11 cellular contexts compared by ENCODE assay signal in the genomic region with DNA sequence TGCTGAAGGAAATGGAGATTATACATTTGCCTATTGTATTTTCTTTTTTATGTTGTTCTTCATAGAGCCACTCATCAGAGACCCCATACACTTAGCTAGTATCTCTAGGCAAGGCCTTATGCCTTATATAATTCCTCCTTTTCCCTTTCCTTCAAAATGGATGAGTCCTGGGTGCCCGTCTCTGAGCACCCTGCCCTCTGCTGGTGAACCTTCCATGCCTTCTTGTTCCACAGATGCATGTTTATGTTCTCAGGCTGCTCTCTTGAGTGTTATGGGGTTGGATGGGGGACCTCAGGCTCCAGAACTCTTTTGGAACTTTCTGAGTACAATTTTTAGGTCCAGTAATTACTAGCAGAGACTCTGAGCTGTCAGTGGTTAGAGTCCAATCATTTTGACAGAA.
DNase-seq lines count a peak whose midpoint lies in the region; ATAC-seq, FAIRE-seq and TF ChIP-seq lines count a peak whose summit lies in the region.
"Had no signal": no experiment of that assay in that cellular context is flagged by ENCODE, and none has a peak within 500 bp of the region (broad histone marks: within the 10 kb centered on the region; RNA-seq: fewer than 3 reads in every experiment).

No MANE protein-coding gene starts in this region.

- H3K9me3 ChIP-seq in H1 (ENCODE audit: insufficient read depth in 2 of 2, low read depth in 1 of 2, low read length in 1 of 2), result 0 out of 4 replicates have a peak, but pooled peaks cover 0 to 2% of the 10 kb centered on the region in 2 experiments
- H3K9me3 ChIP-seq in psoas muscle, result peaks cover 3% of the 10 kb centered on the region
- no peaks in the 10 kb centered on the region for H3K9me3 ChIP-seq in effector memory CD4-positive, alpha-beta T cell (ENCODE audit: control insufficient read depth, low read length)

- H3K9ac ChIP-seq in H1 (replicated peaks in 1 of 4; ENCODE audit: extremely low read depth in 1 of 4, low read depth in 3 of 4, low read length in 3 of 4), result no peak overlapping the region

- H3K4me2 ChIP-seq in H1 (ENCODE audit: insufficient read depth in 1 of 2, low read depth in 2 of 2, low read length in 2 of 2), result no peak overlapping the region

- no peaks in the 10 kb centered on the region for H3K4me1 ChIP-seq in H1 (replicated peaks in 1 of 4; ENCODE audit: control insufficient read depth in 3 of 4, insufficient read depth in 4 of 4, low read length in 3 of 4)
- no peaks in the 10 kb centered on the region for H3K4me1 ChIP-seq in psoas muscle
- H3K4me1 ChIP-seq in effector memory CD4-positive, alpha-beta T cell (ENCODE audit: control insufficient read depth, insufficient read depth, low read length, poor library complexity, severe bottlenecking), result no peaks in the 10 kb centered on the region

- H3K4ac ChIP-seq in H1 (replicated peaks; ENCODE audit: insufficient read length, low read depth, low read length), result no peak overlapping the region

- CTCF ChIA-PET in H1 (lab: Charles Lee; ENCODE audit: partially characterized antibody), result interaction anchor here (0.8 to 2.7 kb wide), 25 partner anchors 12 to 681 kb away, joined by 3 to 17 read pairs (median 3); no protein-coding TSS in a partner anchor

- H3K27ac ChIP-seq in H1 (ENCODE audit: low read depth, low read length), result no peak overlapping the region
- no peak overlapping the region for H3K27ac ChIP-seq in psoas muscle
- H3K27ac ChIP-seq in effector memory CD4-positive, alpha-beta T cell (ENCODE audit: insufficient read depth, low read length, poor library complexity, severe bottlenecking), result no peak overlapping the region
- H3K27ac ChIP-seq: RWPE1 had no signal

- H3K4me3 ChIP-seq in H1 (ENCODE audit: extremely low read depth in 1 of 4, insufficient read depth in 2 of 4, low read depth in 3 of 4, low read length in 4 of 4), result no peak overlapping the region
- H3K4me3 ChIP-seq in psoas muscle, result no peak overlapping the region
- H3K4me3 ChIP-seq in effector memory CD4-positive, alpha-beta T cell (ENCODE audit: insufficient read depth, low read depth, low read length, poor library complexity, severe bottlenecking), result no peak overlapping the region

- no peak overlapping the region for H2AK5ac ChIP-seq in H1 (ENCODE audit: low read depth, low read length)

- no peak overlapping the region for H2BK20ac ChIP-seq in H1 (ENCODE audit: low read length)

- no peaks in the 10 kb centered on the region for H3K36me3 ChIP-seq in H1 (ENCODE audit: control insufficient read depth in 2 of 4, insufficient read depth in 4 of 4, low read length in 3 of 4)
- H3K36me3 ChIP-seq in psoas muscle (ENCODE audit: insufficient read depth in 1 of 2, low read depth in 1 of 2), result no peaks in the 10 kb centered on the region
- H3K36me3 ChIP-seq in effector memory CD4-positive, alpha-beta T cell (ENCODE audit: control insufficient read depth, insufficient read depth, low read length), result no peaks in the 10 kb centered on the region

- no peak overlapping the region for H2BK5ac ChIP-seq in H1 (ENCODE audit: low read depth, low read length)

- H3K79me1 ChIP-seq in H1 (ENCODE audit: low read depth, low read length), result no peaks in the 10 kb centered on the region

- H2BK120ac ChIP-seq in H1 (replicated peaks; ENCODE audit: low read depth, low read length), result no peak overlapping the region

- TF ChIP-seq RAD21 in H1 (IDR thresholded peaks at IDR 0.05 in 1 of 2, conservative IDR thresholded peaks at IDR 0.05 in 1 of 2; ENCODE audit: low read depth in 2 of 2, low read length in 2 of 2), result peak; percentile 62 to 70

- H3K79me2 ChIP-seq in H1 (ENCODE audit: control insufficient read depth in 1 of 2, insufficient read depth in 2 of 2, low read length in 2 of 2), result no peaks in the 10 kb centered on the region

- H4K20me1 ChIP-seq in H1 (replicated peaks in 1 of 2; ENCODE audit: control insufficient read depth in 1 of 2, insufficient read depth in 2 of 2, low read length in 2 of 2), result no peaks in the 10 kb centered on the region

- H2AFZ ChIP-seq in H1 (ENCODE audit: low read length), result no peak overlapping the region

- H3K27me3 ChIP-seq in H1 (replicated peaks in 1 of 4; ENCODE audit: control insufficient read depth in 3 of 4, extremely low read depth in 1 of 4, insufficient read depth in 3 of 4, low read length in 3 of 4), result no peaks in the 10 kb centered on the region
- H3K27me3 ChIP-seq in psoas muscle (ENCODE audit: insufficient read depth in 3 of 3, low read length in 2 of 3), result no peaks in the 10 kb centered on the region
- no peaks in the 10 kb centered on the region for H3K27me3 ChIP-seq in effector memory CD4-positive, alpha-beta T cell (replicated peaks; ENCODE audit: control insufficient read depth, insufficient read depth, low read length, poor library complexity, severe bottlenecking)

- TF ChIP-seq CTCF in H1 (IDR thresholded peaks at IDR 0.05; ENCODE audit: control extremely low read depth in 1 of 3, insufficient read depth in 1 of 3, low read depth in 1 of 3, low read length in 3 of 3), result peak; percentile 57 to 67 (median 66)
- TF ChIP-seq CTCF in psoas muscle (IDR thresholded peaks at IDR 0.05), result peak; percentile 56

- POLR2A ChIA-PET in H1 (lab: Charles Lee; ENCODE audit: partially characterized antibody), result no interaction called here

- DNase-seq in GM03348 (ENCODE audit: low spot score) (peak; percentile 34), NAMALWA (ENCODE audit: low spot score) (peak; percentile 9), H1 (ENCODE audit: low read depth in 1 of 2, low spot score in 2 of 2) (peak in 1 of 2 experiments; percentile 54), psoas muscle (no peak), amniotic stem cell (lab: John Stamatoyannopoulos, UW) (no peak)
- no peak for DNase-seq in effector memory CD4-positive, alpha-beta T cell
- DNase-seq: activated CD8-positive, alpha-beta memory T cell treated with anti-CD3 and anti-CD28 coated beads for 24 hours; retina had no signal

- no peak for TF ChIP-seq EP300 in H1 (IDR thresholded peaks at IDR 0.05; ENCODE audit: borderline replicate concordance in 1 of 2, low read depth in 2 of 2, low read length in 2 of 2)

- no peak for TF ChIP-seq POLR2A in H1 (IDR thresholded peaks at IDR 0.05; ENCODE audit: control extremely low read depth in 1 of 2, low read depth in 2 of 2, low read length in 2 of 2)

- intact Hi-C loops in psoas muscle (cut with DNase I), result loop anchor here in 1 of 2 donors (2.0 kb wide), 1 partner anchor 78 kb away; no protein-coding TSS in a partner anchor

- no peaks in the 10 kb centered on the region for H3K23me2 ChIP-seq in H1 (ENCODE audit: low read depth, low read length)

- WGBS in H1 (ENCODE audit: extremely low coverage in 1 of 2, insufficient coverage in 1 of 2, insufficient read length in 1 of 2, insufficient replicate concordance in 2 of 2, low coverage in 1 of 2, low lambda C conversion rate in 2 of 2, missing lambda C conversion rate in 1 of 2), 2 experiments, result 39% methylated on average over 1 of the region's 1 CpG; no CpG with 5 or more reads in 1 of the 2 experiments
- 45 to 71% (median 49%) methylated on average over 1 of the region's 1 CpG for WGBS in psoas muscle, 3 donors

- no peak overlapping the region for H2BK12ac ChIP-seq in H1 (ENCODE audit: low read depth, low read length)

- H4K91ac ChIP-seq in H1 (replicated peaks; ENCODE audit: insufficient read length, low read length), result no peak overlapping the region

- FAIRE-seq in H1 (lab: Jason Lieb, UNC), result peak; percentile 78

- H4K8ac ChIP-seq in H1 (ENCODE audit: extremely low read depth, insufficient read depth, low read length), result no peak overlapping the region

- H3K18ac ChIP-seq in H1 (ENCODE audit: extremely low read depth, low read length), result no peak overlapping the region

- H3K56ac ChIP-seq in H1 (replicated peaks; ENCODE audit: insufficient read length, low read depth, low read length), result no peak overlapping the region

- no peak overlapping the region for H3K14ac ChIP-seq in H1 (ENCODE audit: insufficient read length)

- no peak overlapping the region for H3K23ac ChIP-seq in H1 (ENCODE audit: insufficient read length)

- ATAC-seq in psoas muscle, result peak in 3 of 4 donors; percentile 56 to 61 (median 60)
- no peak for ATAC-seq in GM21447 (IDR thresholded peaks at IDR 0.05; ENCODE audit: unreplicated experiment)
- ATAC-seq: stimulated activated memory B cell treated with anti-CD40 and anti-IgM and Interleukin-4, amounts not matched to agents 10 μg/mL and 1 μg/mL and 100 μg/mL, for 72 hours had no signal

- H4K5ac ChIP-seq in H1 (ENCODE audit: insufficient read length, low read depth, low read length), result no peak overlapping the region

- no peak overlapping the region for H2BK15ac ChIP-seq in H1 (ENCODE audit: low read length)

TF ChIP-seq in H1, 55 proteins besides CTCF, POLR2A, EP300 and RAD21:
- TF ChIP-seq RBBP5 (IDR thresholded peaks at IDR 0.05; ENCODE audit: borderline replicate concordance, low read depth, low read length) (no peak), ZNF274 (IDR thresholded peaks at IDR 0.05; ENCODE audit: borderline replicate concordance, extremely low read depth, low read length) (no peak), YY1 (IDR thresholded peaks at IDR 0.05; ENCODE audit: low read depth, low read length) (peak; percentile 75; the same call in 1 of the 2 replicates), BCL11A (IDR thresholded peaks at IDR 0.05; ENCODE audit: low read depth in 2 of 2, low read length in 2 of 2) (no peak), SIRT6 (IDR thresholded peaks at IDR 0.05; ENCODE audit: low read length) (no peak)

Comparison
In these comparisons a context has a peak if more than half of its experiments do, and no peak if none do; other contexts are left out.
1. DNase-seq: peak in GM03348 (single experiment) and NAMALWA (single experiment); none in psoas muscle (0 of 2), amniotic stem cell (single experiment) and effector memory CD4-positive, alpha-beta T cell (0 of 3).